In the genomic region with DNA sequence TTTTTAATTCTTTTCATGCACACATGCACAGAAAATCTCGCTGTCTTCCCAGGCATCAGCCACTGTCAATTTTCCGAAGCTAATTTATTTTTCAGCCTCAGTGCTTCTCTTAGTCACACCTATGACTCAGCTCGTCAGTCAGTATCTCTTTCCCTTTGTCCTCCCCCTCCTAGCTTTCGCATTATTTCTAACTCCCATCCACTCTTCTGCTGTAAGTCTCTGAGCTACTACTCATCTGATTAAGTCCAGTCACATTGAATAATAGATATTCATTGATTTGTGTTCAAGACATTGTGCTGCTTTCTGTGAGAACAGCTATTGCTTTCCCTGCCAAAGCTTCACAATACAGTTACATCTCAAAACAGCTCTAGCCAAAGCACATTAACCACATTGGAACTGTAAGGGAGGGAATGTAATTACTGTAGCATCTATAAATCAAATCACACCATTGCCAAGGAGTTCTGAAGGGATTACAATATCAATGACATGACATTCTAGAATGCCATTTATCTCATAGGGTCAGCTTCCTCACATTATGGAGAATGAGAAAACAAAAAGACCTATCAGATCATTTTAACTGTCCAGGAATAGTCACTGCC, we compare ENCODE assay signal across 12 cellular contexts.
DNase-seq lines count a peak whose midpoint lies in the region; ATAC-seq, FAIRE-seq and TF ChIP-seq lines count a peak whose summit lies in the region.
"Had no signal": no experiment of that assay in that cellular context is flagged by ENCODE, and none has a peak within 500 bp of the region (broad histone marks: within the 10 kb centered on the region; RNA-seq: fewer than 3 reads in every experiment).

No MANE protein-coding gene starts in this region.

- POLR2A ChIA-PET in OCI-LY7 (lab: Charles Lee) = interaction anchor here (0.6 to 1.1 kb wide), 3 partner anchors 14 to 369 kb away, joined by 3 to 4 read pairs (median 3); no protein-coding TSS in a partner anchor

- TF ChIP-seq CTCF in BE2C (IDR thresholded peaks at IDR 0.05; ENCODE audit: low read depth, low read length) (no peak), bronchial epithelial cell (IDR thresholded peaks at IDR 0.05; ENCODE audit: insufficient read depth, low read length, severe bottlenecking) (no peak), kidney epithelial cell (IDR thresholded peaks at IDR 0.05; ENCODE audit: insufficient read depth, low read length, poor library complexity, severe bottlenecking) (no peak), OCI-LY7 (conservative IDR thresholded peaks at IDR 0.05; ENCODE audit: low read length) (no peak)

- no peak overlapping the region for H3K4me2 ChIP-seq in OCI-LY7 (ENCODE audit: low read length)

- H2AFZ ChIP-seq in OCI-LY7 (ENCODE audit: low read length) = no peak overlapping the region

- H3K27ac ChIP-seq in OCI-LY7 (ENCODE audit: low read depth, low read length, poor library complexity, severe bottlenecking) = no peak overlapping the region
- H3K27ac ChIP-seq: adrenal gland, suprapubic skin had no signal

- no TSS peak for BruUV-seq in OCI-LY7 (replicated peaks; lab: Mats Ljungman, UMichigan)

- H3K4me1 ChIP-seq in BE2C (peaks cover 5% of the 10 kb centered on the region), OCI-LY7 (ENCODE audit: insufficient read depth, low read length, poor library complexity, severe bottlenecking) (no peaks in the 10 kb centered on the region)
- H3K4me1 ChIP-seq: adrenal gland, suprapubic skin had no signal

- CTCF ChIA-PET in OCI-LY7 (lab: Charles Lee; ENCODE audit: unreplicated experiment) = interaction anchor here (0.6 kb wide), 1 partner anchor 17 kb away, joined by 3 read pairs; no protein-coding TSS in a partner anchor

- DNase-seq in BE2C = peak; percentile 8
- peak; percentile 89 for DNase-seq in NCI-H1694 treated with DMSO at 0.1 percent for 48 hours (lab: John Stamatoyannopoulos, UW)
- peak; percentile 66 for DNase-seq in bronchial epithelial cell (ENCODE audit: low read depth)
- DNase-seq in kidney epithelial cell (ENCODE audit: low read depth) = peak; percentile 70
- no peak for DNase-seq in OCI-LY7 (ENCODE audit: low spot score)
- no peak for DNase-seq in NCI-H1105 (lab: John Stamatoyannopoulos, UW)
- DNase-seq: activated CD8-positive, alpha-beta T cell treated with anti-CD3 and anti-CD28 coated beads for 36 hours; stimulated activated CD4-positive, alpha-beta T cell treated with anti-CD3 and anti-CD28 coated beads, Interleukin-1b, Interleukin-23, amount 100 ng/mL, for 48 hours had no signal

- H3K9me3 ChIP-seq in BE2C (no peaks in the 10 kb centered on the region), OCI-LY7 (ENCODE audit: low read length) (no peaks in the 10 kb centered on the region)
- H3K9me3 ChIP-seq: adrenal gland, suprapubic skin had no signal

- intact Hi-C loops in OCI-LY7 (cut with micrococcal nuclease; ENCODE audit: unreplicated experiment) = no loop called here

- H4K20me1 ChIP-seq in OCI-LY7 (ENCODE audit: insufficient read depth, low read length) = no peaks in the 10 kb centered on the region

- no peaks in the 10 kb centered on the region for H3K79me2 ChIP-seq in OCI-LY7 (ENCODE audit: insufficient read depth, low read depth, low read length)

- H3K4me3 ChIP-seq in BE2C (ENCODE audit: low read depth, low read length) (peak overlapping the region; percentile 13), bronchial epithelial cell (ENCODE audit: low read depth, low read length) (no peak overlapping the region), kidney epithelial cell (ENCODE audit: low read depth, low read length) (no peak overlapping the region), OCI-LY7 (ENCODE audit: low read depth, low read length, poor library complexity, severe bottlenecking) (no peak overlapping the region)
- H3K4me3 ChIP-seq: adrenal gland, suprapubic skin had no signal

- H3K36me3 ChIP-seq in BE2C (no peaks in the 10 kb centered on the region), bronchial epithelial cell (ENCODE audit: control insufficient read depth, insufficient read depth, low read length) (no peaks in the 10 kb centered on the region), kidney epithelial cell (ENCODE audit: control insufficient read depth, insufficient read depth, low read length) (no peaks in the 10 kb centered on the region), OCI-LY7 (ENCODE audit: insufficient read depth, low read length) (no peaks in the 10 kb centered on the region)
- H3K36me3 ChIP-seq: adrenal gland, suprapubic skin had no signal

- no peaks in the 10 kb centered on the region for H3K9me2 ChIP-seq in OCI-LY7 (ENCODE audit: insufficient read depth, low read length)

- H3K27me3 ChIP-seq in BE2C (no peaks in the 10 kb centered on the region), bronchial epithelial cell (ENCODE audit: control insufficient read depth, insufficient read depth, low read length) (no peaks in the 10 kb centered on the region), kidney epithelial cell (ENCODE audit: control insufficient read depth, insufficient read depth, low read length) (no peaks in the 10 kb centered on the region)
- H3K27me3 ChIP-seq: adrenal gland, suprapubic skin had no signal

- ATAC-seq in GM18870 (IDR thresholded peaks at IDR 0.05; ENCODE audit: unreplicated experiment) (no peak), GM19324 (IDR thresholded peaks at IDR 0.05; ENCODE audit: low FRiP score, unreplicated experiment) (no peak)
- ATAC-seq: activated CD8-positive, alpha-beta T cell treated with anti-CD3 and anti-CD28 coated beads for 36 hours had no signal

- peak; percentile 28 for FAIRE-seq in bronchial epithelial cell (lab: Jason Lieb, UNC)

Comparison
In these comparisons a context has a peak if more than half of its experiments do, and no peak if none do; other contexts are left out.
1. DNase-seq: peak in BE2C (single experiment), NCI-H1694 treated with DMSO at 0.1 percent for 48 hours (single experiment), bronchial epithelial cell (single experiment) and kidney epithelial cell (single experiment); none in OCI-LY7 (single experiment) and NCI-H1105 (single experiment).